ENCODE assay signal across 10 cellular contexts in the genomic region with DNA sequence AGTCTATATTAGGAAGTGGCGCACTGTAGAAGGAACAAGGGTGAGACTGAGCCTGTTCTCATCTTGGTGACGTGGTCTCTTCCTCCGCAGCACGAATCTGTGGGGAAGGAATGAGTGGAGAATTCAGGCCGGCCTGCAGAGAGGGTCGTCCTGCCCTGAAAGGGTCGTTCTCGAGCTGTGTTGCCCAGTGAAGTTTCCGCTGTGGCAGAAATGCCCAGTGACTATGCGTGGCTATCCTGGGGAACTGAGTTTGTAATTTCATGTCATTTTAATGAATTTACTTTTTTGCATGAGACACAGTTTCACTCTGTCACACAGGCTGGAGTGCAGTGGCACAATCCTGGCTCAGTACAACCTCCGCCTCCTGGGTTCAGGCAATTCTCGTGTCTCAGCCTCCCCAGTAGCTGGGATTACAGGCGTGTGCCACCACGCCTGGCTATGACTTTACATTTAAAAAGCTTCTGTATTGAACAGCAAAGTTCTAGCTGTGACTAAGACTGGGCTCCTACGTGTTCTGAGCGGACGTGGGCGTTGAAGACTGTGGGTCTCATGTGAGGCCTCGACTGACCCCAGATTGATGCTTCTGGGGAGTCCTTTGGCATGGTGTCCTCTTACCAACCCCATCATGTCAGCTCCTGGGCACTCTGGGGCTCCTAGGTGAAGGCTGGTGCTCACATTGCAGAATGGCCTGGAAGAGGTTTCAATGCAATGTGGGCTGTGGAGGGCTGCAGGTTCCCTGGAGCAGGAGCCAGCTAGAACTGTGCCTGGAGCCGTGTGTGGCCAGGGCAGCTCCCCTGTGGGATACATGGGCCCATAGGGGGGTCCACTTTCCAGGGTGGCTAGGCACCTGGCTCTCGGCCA. TPM values are rescaled to one million over a fixed set of nuclear protein-coding genes. Genes with fewer than 3 reads are reported as not detected.
DNase-seq lines count a peak whose midpoint lies in the region; ATAC-seq, FAIRE-seq and TF ChIP-seq lines count a peak whose summit lies in the region.
"Had no signal": no experiment of that assay in that cellular context is flagged by ENCODE, and none has a peak within 500 bp of the region (broad histone marks: within the 10 kb centered on the region; RNA-seq: fewer than 3 reads in every experiment).

No MANE protein-coding gene starts in this region.

- H3K4me1 Mint-ChIP-seq in CD4-positive, CD25-positive, alpha-beta regulatory T cell, result peaks cover 19 to 81% (median 46%) of the 10 kb centered on the region in 4 donors

- H3K36me3 Mint-ChIP-seq in CD4-positive, CD25-positive, alpha-beta regulatory T cell, result peaks cover 17% of the 10 kb centered on the region

- H3K79me2 ChIP-seq in fibroblast of lung (ENCODE audit: control insufficient read depth, insufficient read depth, low read length), result peaks cover 71% of the 10 kb centered on the region

- H2AFZ ChIP-seq in fibroblast of lung (ENCODE audit: low read length), result no peak overlapping the region

- no peak for DNase-seq in CD4-positive, CD25-positive, alpha-beta regulatory T cell
- DNase-seq in SK-N-MC (ENCODE audit: low read depth, low spot score) (no peak), fibroblast of lung (ENCODE audit: low read depth in 2 of 2) (peak in 1 of 2 donors; percentile 37), middle frontal gyrus (ENCODE audit: extremely low spot score, low spot score) (no peak), H54 (ENCODE audit: insufficient read length, low spot score) (no peak)
- no peak for DNase-seq in activated CD8-positive, alpha-beta memory T cell treated with anti-CD3 and anti-CD28 coated beads, Interleukin-2, amount 50 U/mL, for 4 hours
- DNase-seq: activated gamma-delta T cell had no signal

- H3K9ac ChIP-seq in SK-N-MC (ENCODE audit: insufficient read length) (peak overlapping the region; percentile 41), fibroblast of lung (ENCODE audit: insufficient read depth, low read length) (peak overlapping the region; percentile 63), rectal smooth muscle tissue (ENCODE audit: low read length) (no peak overlapping the region)

- no peaks in the 10 kb centered on the region for H3K9me3 Mint-ChIP-seq in CD4-positive, CD25-positive, alpha-beta regulatory T cell

- peak overlapping the region; percentile 75 to 86 (median 84) for H3K27ac Mint-ChIP-seq in CD4-positive, CD25-positive, alpha-beta regulatory T cell

- H3K36me3 ChIP-seq in CD4-positive, CD25-positive, alpha-beta regulatory T cell (ENCODE audit: control insufficient read depth, insufficient read depth, low read length), result peaks cover 16% of the 10 kb centered on the region
- H3K36me3 ChIP-seq in SK-N-MC (ENCODE audit: insufficient read depth, low read length), result peaks cover 13% of the 10 kb centered on the region; the same call in 1 of the 2 replicates
- peaks cover 24% of the 10 kb centered on the region for H3K36me3 ChIP-seq in fibroblast of lung (ENCODE audit: control insufficient read depth, insufficient read depth, low read length)
- peaks cover 8% of the 10 kb centered on the region for H3K36me3 ChIP-seq in rectal smooth muscle tissue (ENCODE audit: control insufficient read depth, insufficient read depth, low read length)

- no peak for TF ChIP-seq CTCF in fibroblast of lung (conservative IDR thresholded peaks at IDR 0.05 in 1 of 2, IDR thresholded peaks at IDR 0.05 in 1 of 2; ENCODE audit: low read depth in 1 of 2, low read length in 2 of 2)

- H4K20me1 ChIP-seq in fibroblast of lung (ENCODE audit: control insufficient read depth, extremely low read depth, insufficient read depth, low read length), result no peaks in the 10 kb centered on the region

- H3K9me3 ChIP-seq in CD4-positive, CD25-positive, alpha-beta regulatory T cell (ENCODE audit: control insufficient read depth in 2 of 2, low read length in 2 of 2), result no peaks in the 10 kb centered on the region
- H3K9me3 ChIP-seq in SK-N-MC (ENCODE audit: low read depth, low read length) (no peaks in the 10 kb centered on the region), fibroblast of lung (ENCODE audit: control insufficient read depth, insufficient read depth, low read depth, low read length) (no peaks in the 10 kb centered on the region)

- peak overlapping the region; percentile 88 for H3K4me2 ChIP-seq in fibroblast of lung (ENCODE audit: extremely low read depth, insufficient read depth, low read length)

- FAIRE-seq in H54 (lab: Jason Lieb, UNC), result no peak

- H3K27me3 ChIP-seq in CD4-positive, CD25-positive, alpha-beta regulatory T cell (ENCODE audit: control insufficient read depth, insufficient read depth, low read length), result no peaks in the 10 kb centered on the region
- no peaks in the 10 kb centered on the region for H3K27me3 ChIP-seq in fibroblast of lung (ENCODE audit: control insufficient read depth, insufficient read depth, low read length)
- H3K27me3 ChIP-seq in rectal smooth muscle tissue (ENCODE audit: control insufficient read depth, insufficient read depth, low read length), result no peaks in the 10 kb centered on the region

- peaks cover 54% of the 10 kb centered on the region for H3K4me1 ChIP-seq in CD4-positive, CD25-positive, alpha-beta regulatory T cell (ENCODE audit: control insufficient read depth, insufficient read depth, low read length, poor library complexity, severe bottlenecking)
- H3K4me1 ChIP-seq in fibroblast of lung (ENCODE audit: control insufficient read depth, extremely low read depth, insufficient read depth, low read length) (peaks cover 45% of the 10 kb centered on the region), rectal smooth muscle tissue (ENCODE audit: control insufficient read depth, insufficient read depth, low read length) (peaks cover 43% of the 10 kb centered on the region)

- H3K4me3 ChIP-seq in CD4-positive, CD25-positive, alpha-beta regulatory T cell (ENCODE audit: low read depth, low read length), result no peak overlapping the region
- H3K4me3 ChIP-seq in SK-N-MC (peak overlapping the region; percentile 69), fibroblast of lung (replicated peaks in 1 of 4; ENCODE audit: control extremely low read depth in 1 of 4, insufficient read depth in 1 of 4, low read depth in 3 of 4, low read length in 4 of 4) (peak overlapping the region in 1 of 4 experiments; percentile 64), rectal smooth muscle tissue (ENCODE audit: low read length) (no peak overlapping the region)

- H3K4me3 Mint-ChIP-seq in CD4-positive, CD25-positive, alpha-beta regulatory T cell, result peak overlapping the region in 3 of 4 donors; percentile 5 to 68 (median 61)

- no peak for ATAC-seq in CD4-positive, CD25-positive, alpha-beta regulatory T cell (ENCODE audit: low read depth in 2 of 2)
- no peak for ATAC-seq in HG03175 (IDR thresholded peaks at IDR 0.05; ENCODE audit: unreplicated experiment)

- no peak for TF ChIP-seq POLR2A in H54 (IDR thresholded peaks at IDR 0.05; ENCODE audit: low read depth, low read length)

- no peaks in the 10 kb centered on the region for H3K27me3 Mint-ChIP-seq in CD4-positive, CD25-positive, alpha-beta regulatory T cell

- peak overlapping the region; percentile 38 for H3K27ac ChIP-seq in CD4-positive, CD25-positive, alpha-beta regulatory T cell (ENCODE audit: insufficient read depth, low read length, poor library complexity, severe bottlenecking)
- H3K27ac ChIP-seq in SK-N-MC (peak overlapping the region; percentile 67), fibroblast of lung (ENCODE audit: insufficient read depth, low read length) (peak overlapping the region; percentile 99), rectal smooth muscle tissue (ENCODE audit: low read depth, low read length) (peak overlapping the region; percentile 81)

RNA-seq across cellular contexts. Expression of gene SLC25A25, which starts 29.4 kb away (rescaled TPM):
- 13.8 TPM for total RNA-seq in CD4-positive, CD25-positive, alpha-beta regulatory T cell
- 10 to 100 TPM; 11.3 to 12.0 (median 11.7) TPM for polyA plus RNA-seq in CD4-positive, CD25-positive, alpha-beta regulatory T cell
- 24.1 and 30.7 TPM in 2 replicates for total RNA-seq in fibroblast of lung
- 11.2 and 14.0 TPM in 2 replicates for polyA plus RNA-seq in fibroblast of lung
- 14.1 and 16.2 TPM in 2 replicates for polyA plus RNA-seq in fibroblast of lung (2012)
- polyA minus RNA-seq in fibroblast of lung (ENCODE audit: low replicate concordance), result 19.2 and 22.6 TPM in 2 replicates

RNA-seq across cellular contexts. Expression of gene PTGES2, which starts 30.1 kb away (rescaled TPM):
- total RNA-seq in CD4-positive, CD25-positive, alpha-beta regulatory T cell, result 48.6 TPM
- 10 to 100 TPM; 33.8 to 39.1 (median 37.6) TPM for polyA plus RNA-seq in CD4-positive, CD25-positive, alpha-beta regulatory T cell
- 57.3 and 57.6 TPM in 2 replicates for total RNA-seq in fibroblast of lung
- 44.8 and 60.7 TPM in 2 replicates for polyA plus RNA-seq in fibroblast of lung
- polyA plus RNA-seq in fibroblast of lung (2012), result 47.2 and 75.5 TPM in 2 replicates
- 38.8 and 98.7 TPM in 2 replicates for polyA minus RNA-seq in fibroblast of lung (ENCODE audit: low replicate concordance)

RNA-seq across cellular contexts. Expression of gene NAIF1, which starts 30.3 kb away (rescaled TPM):
- total RNA-seq in CD4-positive, CD25-positive, alpha-beta regulatory T cell, result 16.8 TPM
- polyA plus RNA-seq in CD4-positive, CD25-positive, alpha-beta regulatory T cell, result 10 to 100 TPM in 3 of 4 donors, 1 to 10 TPM in 1; 7.8 to 14.7 (median 12.3) TPM
- 12.6 and 13.2 TPM in 2 replicates for total RNA-seq in fibroblast of lung
- 5.5 and 7.1 TPM in 2 replicates for polyA plus RNA-seq in fibroblast of lung
- polyA plus RNA-seq in fibroblast of lung (2012), result 6.4 and 8.0 TPM in 2 replicates
- polyA minus RNA-seq in fibroblast of lung (ENCODE audit: low replicate concordance), result 3.0 and 20.0 TPM in 2 replicates

RNA-seq across cellular contexts. Expression of gene LCN2, which starts 51.9 kb away (rescaled TPM):
- total RNA-seq in CD4-positive, CD25-positive, alpha-beta regulatory T cell, result 0.94 TPM
- not detected for polyA plus RNA-seq in CD4-positive, CD25-positive, alpha-beta regulatory T cell
- total RNA-seq in fibroblast of lung, result not detected in 2 replicates
- polyA plus RNA-seq in fibroblast of lung, result not detected in 2 replicates
- not detected in 2 replicates for polyA plus RNA-seq in fibroblast of lung (2012)
- polyA minus RNA-seq in fibroblast of lung (ENCODE audit: low replicate concordance), result not detected in 2 replicates
- total RNA-seq: SK-MEL-5 had no signal

Comparison
In these comparisons a context has a peak if more than half of its experiments do, and no peak if none do; other contexts are left out.
1. H3K27ac ChIP-seq: peak in every context shown above with its lines; median percentile 99 in fibroblast of lung; 81 in rectal smooth muscle tissue; 67 in SK-N-MC; 38 in CD4-positive, CD25-positive, alpha-beta regulatory T cell.